Comparison of ENCODE assay signal across 21 cellular contexts in the genomic region with DNA sequence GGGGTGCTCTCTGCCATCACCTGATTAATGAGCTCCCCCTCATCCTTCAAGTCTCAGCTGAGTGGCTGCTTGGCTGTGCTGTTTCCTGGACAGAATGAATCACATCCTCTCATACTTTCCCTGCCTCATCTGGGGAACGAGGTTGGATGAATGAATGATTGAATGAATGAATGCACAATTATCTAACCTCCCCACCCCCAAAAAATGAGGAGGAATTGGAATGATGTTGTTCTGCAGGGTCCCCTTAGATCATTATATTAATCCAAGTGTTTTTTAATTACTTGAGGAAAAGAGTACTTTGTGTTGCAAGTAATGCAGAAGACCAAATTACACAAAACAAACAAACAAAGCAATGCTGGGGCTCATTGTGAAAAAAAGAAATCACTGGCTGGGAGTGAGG.
DNase-seq lines count a peak whose midpoint lies in the region; ATAC-seq, FAIRE-seq and TF ChIP-seq lines count a peak whose summit lies in the region.
"Had no signal": no experiment of that assay in that cellular context is flagged by ENCODE, and none has a peak within 500 bp of the region (broad histone marks: within the 10 kb centered on the region; RNA-seq: fewer than 3 reads in every experiment).

No MANE protein-coding gene starts in this region.

- DNase-seq in GM12892 (ENCODE audit: insufficient read length) (no peak), GM12878 (ENCODE audit: low read depth, low spot score) (no peak), kidney tubule cell (ENCODE audit: low spot score) (peak; percentile 14)
- DNase-seq in activated T-helper 2 cell treated with anti-CD3 and anti-CD28 coated beads, Interferon-gamma antibody, Interleukin-2, Interleukin-4, amounts not matched to agents 10 μg/mL and 5 μg/mL and 100 μg/mL, durations not matched to agents 14 hours and 24 hours and 36 hours (ENCODE audit: low spot score) = no peak
- DNase-seq: CD4-positive, alpha-beta T cell; CD8-positive, alpha-beta memory T cell; DMS 273 treated with DMSO at 0.1 percent for 48 hours; DMS79; GF-D8; H9 had no signal

- H3K27me3 ChIP-seq in BLaER1 treated with 17β-estradiol and CSF1 and Interleukin-3, amounts not matched to agents 10 nM and 100 nM = no peaks in the 10 kb centered on the region
- H3K27me3 ChIP-seq in GM12878 (replicated peaks in 1 of 2; ENCODE audit: control insufficient read depth in 2 of 2, insufficient read depth in 2 of 2, low read length in 1 of 2) = no peaks in the 10 kb centered on the region
- H3K27me3 ChIP-seq: BLaER1 had no signal

- BruUV-seq in GM12878 (replicated peaks; lab: Mats Ljungman, UMichigan) = no TSS peak

- no peaks in the 10 kb centered on the region for H3K4me1 Mint-ChIP-seq in activated T-helper 2 cell treated with anti-CD3 and anti-CD28 coated beads, Interferon-gamma antibody, Interleukin-2, Interleukin-4, amounts not matched to agents 10 μg/mL and 5 μg/mL and 100 μg/mL, durations not matched to agents 14 hours and 24 hours and 36 hours (ENCODE audit: low read depth)
- H3K4me1 Mint-ChIP-seq: CD14-positive monocyte; CD8-positive, alpha-beta memory T cell; GM23338 had no signal

- H3K4me1 ChIP-seq in BLaER1 treated with 17β-estradiol and CSF1 and Interleukin-3, amounts not matched to agents 10 nM and 100 nM = peaks cover 49 to 72% (median 66%) of the 10 kb centered on the region in 10 experiments
- H3K4me1 ChIP-seq in GM12878 (ENCODE audit: control insufficient read depth, insufficient read depth, low read length) = peaks cover 89% of the 10 kb centered on the region

- no peak for TF ChIP-seq RAD21 in GM12878 (IDR thresholded peaks at IDR 0.05; ENCODE audit: insufficient read depth, low read depth, low read length)

- no peak overlapping the region for H2AFZ ChIP-seq in GM12878 (ENCODE audit: control insufficient read depth, low read depth, low read length)
- H2AFZ ChIP-seq: GM23338 had no signal

- intact Hi-C loops in GM12878 (cut with micrococcal nuclease; ENCODE audit: unreplicated experiment) = loop anchor here (5.0 kb wide), 4 partner anchors 93 to 262 kb away; a partner anchor contains a TSS
- intact Hi-C loops in activated T-helper 2 cell treated with anti-CD3 and anti-CD28 coated beads, Interferon-gamma antibody, Interleukin-2, Interleukin-4, amounts not matched to agents 10 μg/mL and 5 μg/mL and 100 μg/mL, durations not matched to agents 14 hours and 24 hours and 36 hours (cut with micrococcal nuclease) = no loop called here

- H3K4me3 ChIP-seq in BLaER1 treated with 17β-estradiol and CSF1 and Interleukin-3, amounts not matched to agents 10 nM and 100 nM = no peak overlapping the region
- H3K4me3 ChIP-seq in GM12878 = no peak overlapping the region
- H3K4me3 ChIP-seq: BLaER1, GM23338 had no signal

- peaks cover 0 to 17% (median 7%) of the 10 kb centered on the region in 11 experiments; a peak in 8 of 22 replicates for H3K36me3 ChIP-seq in BLaER1 treated with 17β-estradiol and CSF1 and Interleukin-3, amounts not matched to agents 10 nM and 100 nM
- no peaks in the 10 kb centered on the region for H3K36me3 ChIP-seq in GM12878 (ENCODE audit: control insufficient read depth in 2 of 2, insufficient read depth in 2 of 2, low read length in 1 of 2)

- peak overlapping the region in 8 of 11 experiments; percentile 2 to 90 (median 28); a peak in 9 of 22 replicates for H3K4me2 ChIP-seq in BLaER1 treated with 17β-estradiol and CSF1 and Interleukin-3, amounts not matched to agents 10 nM and 100 nM
- H3K4me2 ChIP-seq in GM12878 (ENCODE audit: control insufficient read depth, insufficient read depth) = peak overlapping the region; percentile 78; the same call in 1 of the 2 replicates
- H3K4me2 ChIP-seq: BLaER1, GM23338 had no signal

- H3K9me3 ChIP-seq in BLaER1 treated with 17β-estradiol and CSF1 and Interleukin-3, amounts not matched to agents 10 nM and 100 nM (replicated peaks in 1 of 11) = peaks cover 24 to 40% (median 31%) of the 10 kb centered on the region in 11 experiments
- H3K9me3 ChIP-seq in GM12878 (replicated peaks; ENCODE audit: control insufficient read depth, insufficient read depth, low read length) = peaks cover 15% of the 10 kb centered on the region; the same call in 2 of the 3 replicates

- no peak overlapping the region for H3K4me3 Mint-ChIP-seq in activated T-helper 2 cell treated with anti-CD3 and anti-CD28 coated beads, Interferon-gamma antibody, Interleukin-2, Interleukin-4, amounts not matched to agents 10 μg/mL and 5 μg/mL and 100 μg/mL, durations not matched to agents 14 hours and 24 hours and 36 hours (ENCODE audit: low read depth)
- H3K4me3 Mint-ChIP-seq: B cell; CD14-positive monocyte; CD4-positive, alpha-beta T cell; CD8-positive, alpha-beta memory T cell; GM23338; H9 had no signal

- TF ChIP-seq EP300 in GM12878 (IDR thresholded peaks at IDR 0.05; ENCODE audit: borderline replicate concordance in 1 of 2, control insufficient read depth in 1 of 2, low read depth in 2 of 2, low read length in 2 of 2) = no peak

- no peak for ATAC-seq in GM12878
- no peak for ATAC-seq in GM21717 (IDR thresholded peaks at IDR 0.05; ENCODE audit: unreplicated experiment)
- no peak for ATAC-seq in HG03135 (IDR thresholded peaks at IDR 0.05; ENCODE audit: unreplicated experiment)
- ATAC-seq: GM23338, HCT116 had no signal

- peak overlapping the region in 1 of 11 experiments; percentile 67; a peak in 2 of 22 replicates for H3K27ac ChIP-seq in BLaER1 treated with 17β-estradiol and CSF1 and Interleukin-3, amounts not matched to agents 10 nM and 100 nM
- peak overlapping the region; percentile 99 for H3K27ac ChIP-seq in GM12878 (ENCODE audit: control insufficient read depth, insufficient read depth)
- H3K27ac ChIP-seq: 22Rv1, BLaER1 had no signal

- FAIRE-seq in GM12892 (lab: Jason Lieb, UNC) (peak; percentile 79), GM12878 (lab: Jason Lieb, UNC) (no peak)
- FAIRE-seq: A204.1, D721Med had no signal

- H3K27ac Mint-ChIP-seq in activated T-helper 2 cell treated with anti-CD3 and anti-CD28 coated beads, Interferon-gamma antibody, Interleukin-2, Interleukin-4, amounts not matched to agents 10 μg/mL and 5 μg/mL and 100 μg/mL, durations not matched to agents 14 hours and 24 hours and 36 hours = no peak overlapping the region
- H3K27ac Mint-ChIP-seq: B cell; CD14-positive monocyte; CD4-positive, alpha-beta T cell; CD8-positive, alpha-beta memory T cell; GM23338; H9 had no signal

- 5% methylated on average over 1 of the region's 1 CpG for WGBS in GM12878 (ENCODE audit: insufficient coverage, insufficient replicate concordance, low lambda C conversion rate, missing lambda C conversion rate)

- TF ChIP-seq CTCF in GM12878 (IDR thresholded peaks at IDR 0.05 in 2 of 3, conservative IDR thresholded peaks at IDR 0.05 in 1 of 3; ENCODE audit: control insufficient read depth in 2 of 3, extremely low read depth in 1 of 3, insufficient read depth in 1 of 3, low read depth in 3 of 3, low read length in 3 of 3) = no peak

- H3K27me3 Mint-ChIP-seq in activated T-helper 2 cell treated with anti-CD3 and anti-CD28 coated beads, Interferon-gamma antibody, Interleukin-2, Interleukin-4, amounts not matched to agents 10 μg/mL and 5 μg/mL and 100 μg/mL, durations not matched to agents 14 hours and 24 hours and 36 hours (ENCODE audit: low read depth) = no peaks in the 10 kb centered on the region
- H3K27me3 Mint-ChIP-seq: B cell; CD4-positive, alpha-beta T cell; CD8-positive, alpha-beta memory T cell had no signal

- CTCF ChIA-PET in GM12878 (lab: Yijun Ruan, JAX) = no interaction called here

- H3K9ac ChIP-seq in BLaER1 treated with 17β-estradiol and CSF1 and Interleukin-3, amounts not matched to agents 10 nM and 100 nM = no peak overlapping the region
- H3K9ac ChIP-seq in GM12878 (ENCODE audit: control insufficient read depth, insufficient read depth, low read length) = no peak overlapping the region
- H3K9ac ChIP-seq: BLaER1 had no signal

- SMC1A ChIA-PET in GM12878 (lab: Charles Lee; ENCODE audit: uncharacterized antibody, unreplicated experiment) = interaction anchor here (1.3 kb wide), 2 partner anchors 8 to 24 kb away, joined by 3 to 5 read pairs; no protein-coding TSS in a partner anchor

- no peak for TF ChIP-seq POLR2A in GM12892 (IDR thresholded peaks at IDR 0.05; ENCODE audit: low read depth, low read length)
- TF ChIP-seq POLR2A in GM12878 (IDR thresholded peaks at IDR 0.05; ENCODE audit: low read depth, low read length) = no peak

- H3K36me3 Mint-ChIP-seq in activated T-helper 2 cell treated with anti-CD3 and anti-CD28 coated beads, Interferon-gamma antibody, Interleukin-2, Interleukin-4, amounts not matched to agents 10 μg/mL and 5 μg/mL and 100 μg/mL, durations not matched to agents 14 hours and 24 hours and 36 hours (ENCODE audit: low read depth) = no peaks in the 10 kb centered on the region
- H3K36me3 Mint-ChIP-seq: CD14-positive monocyte had no signal

- no peaks in the 10 kb centered on the region for H4K20me1 ChIP-seq in BLaER1 treated with 17β-estradiol and CSF1 and Interleukin-3, amounts not matched to agents 10 nM and 100 nM
- H4K20me1 ChIP-seq in GM12878 (ENCODE audit: control insufficient read depth, insufficient read depth) = no peaks in the 10 kb centered on the region
- H4K20me1 ChIP-seq: BLaER1 had no signal

- RAD21 ChIA-PET in GM12878 (lab: Charles Lee; ENCODE audit: unreplicated experiment) = interaction anchor here (1.0 to 1.5 kb wide), 2 partner anchors 9 to 19 kb away, joined by 3 read pairs; no protein-coding TSS in a partner anchor

- peaks cover 3% of the 10 kb centered on the region for H3K9me3 Mint-ChIP-seq in activated T-helper 2 cell treated with anti-CD3 and anti-CD28 coated beads, Interferon-gamma antibody, Interleukin-2, Interleukin-4, amounts not matched to agents 10 μg/mL and 5 μg/mL and 100 μg/mL, durations not matched to agents 14 hours and 24 hours and 36 hours

- in situ Hi-C loops in GM12878 (cut with MboI) = loop anchor here (5.0 to 10.0 kb wide), 5 partner anchors 158 to 1330 kb away; a partner anchor contains a TSS

- POLR2A ChIA-PET in GM12878 (lab: Charles Lee) = no interaction called here

- H3K79me2 ChIP-seq in GM12878 (ENCODE audit: control insufficient read depth, insufficient read depth, low read length) = peaks cover 5% of the 10 kb centered on the region
